34 cellular contexts compared by ENCODE assay signal in the genomic region with DNA sequence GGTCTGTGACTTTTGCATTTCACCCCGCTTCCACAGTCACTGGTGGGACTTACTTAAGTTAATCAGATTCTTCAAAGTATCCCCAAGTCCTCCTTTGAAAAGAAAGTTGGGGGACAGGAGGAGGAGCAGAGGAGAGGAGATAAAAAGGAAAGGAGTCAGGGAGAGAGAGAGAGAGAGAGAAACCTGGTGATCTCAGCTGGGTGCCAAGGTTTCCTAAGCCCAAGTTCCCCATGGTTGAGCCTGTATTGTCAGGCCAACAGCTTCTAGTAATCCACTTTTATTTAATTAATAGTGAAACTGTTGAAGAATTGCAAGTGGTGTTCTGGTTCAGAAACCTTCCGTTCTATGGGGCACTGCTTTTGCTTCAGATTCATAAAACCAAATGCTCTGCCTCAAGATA.
"Had no signal": no experiment of that assay in that cellular context is flagged by ENCODE, and none has a peak within 500 bp of the region (broad histone marks: within the 10 kb centered on the region; RNA-seq: fewer than 3 reads in every experiment).

No MANE protein-coding gene starts in this region.

- H3K4me1 ChIP-seq: ascending aorta, breast epithelium, colonic mucosa, esophagus squamous epithelium, heart left ventricle had no signal

- H3K27me3 Mint-ChIP-seq: activated CD4-positive, alpha-beta memory T cell treated with anti-CD3 and anti-CD28 coated beads, Interleukin-2, amount 10 ng/mL, durations not matched to agents 7 days and 5 days; activated CD4-positive, alpha-beta T cell treated with anti-CD3 and anti-CD28 coated beads, Interleukin-2, amount 10 ng/mL, durations not matched to agents 7 days and 5 days; activated naive CD4-positive, alpha-beta T cell treated with anti-CD3 and anti-CD28 coated beads, Interleukin-2, amount 10 ng/mL, durations not matched to agents 7 days and 5 days; activated naive CD8-positive, alpha-beta T cell treated with anti-CD3 and anti-CD28 coated beads, Interleukin-2, amount 10 ng/mL, durations not matched to agents 7 days and 5 days; brain; T-helper 17 cell had no signal

- H3K4me1 Mint-ChIP-seq: activated CD4-positive, alpha-beta memory T cell treated with anti-CD3 and anti-CD28 coated beads, Interleukin-2, amount 10 ng/mL, durations not matched to agents 7 days and 5 days; activated CD4-positive, alpha-beta T cell treated with anti-CD3 and anti-CD28 coated beads, Interleukin-2, amount 10 ng/mL, durations not matched to agents 7 days and 5 days; activated naive CD4-positive, alpha-beta T cell treated with anti-CD3 and anti-CD28 coated beads, Interleukin-2, amount 10 ng/mL, durations not matched to agents 7 days and 5 days; activated naive CD8-positive, alpha-beta T cell treated with anti-CD3 and anti-CD28 coated beads, Interleukin-2, amount 10 ng/mL, durations not matched to agents 7 days and 5 days; brain; T-helper 17 cell had no signal

- H3K9me3 Mint-ChIP-seq: activated CD4-positive, alpha-beta memory T cell treated with anti-CD3 and anti-CD28 coated beads, Interleukin-2, amount 10 ng/mL, durations not matched to agents 7 days and 5 days; activated CD4-positive, alpha-beta T cell treated with anti-CD3 and anti-CD28 coated beads, Interleukin-2, amount 10 ng/mL, durations not matched to agents 7 days and 5 days; activated naive CD8-positive, alpha-beta T cell treated with anti-CD3 and anti-CD28 coated beads, Interleukin-2, amount 10 ng/mL, durations not matched to agents 7 days and 5 days; T-helper 2 cell treated with Interferon-gamma antibody and Interleukin-4, amounts not matched to agents 5 μg/mL and 100 μg/mL, for 36 hours had no signal

- FAIRE-seq: endometrium, endothelial cell of umbilical vein had no signal

- H3K36me3 Mint-ChIP-seq: activated naive CD4-positive, alpha-beta T cell treated with anti-CD3 and anti-CD28 coated beads, Interleukin-2, amount 10 ng/mL, durations not matched to agents 7 days and 5 days; activated naive CD4-positive, alpha-beta T cell treated with anti-CD3 and anti-CD28 coated beads, Interleukin-2, amount 50 U/mL, for 72 hours; activated naive CD8-positive, alpha-beta T cell treated with anti-CD3 and anti-CD28 coated beads, Interleukin-2, amount 10 ng/mL, durations not matched to agents 7 days and 5 days; brain had no signal

- H3K36me3 ChIP-seq: ascending aorta, breast epithelium, cardiac muscle cell, colonic mucosa, esophagus squamous epithelium, heart left ventricle had no signal

- DNase-seq: activated CD4-positive, alpha-beta memory T cell treated with anti-CD3 and anti-CD28 coated beads, Interleukin-2, amount 10 ng/mL, durations not matched to agents 7 days and 5 days; activated CD4-positive, alpha-beta T cell treated with anti-CD3 and anti-CD28 coated beads for 1 hour; activated CD4-positive, alpha-beta T cell treated with anti-CD3 and anti-CD28 coated beads for 4 hours; activated CD4-positive, alpha-beta T cell treated with anti-CD3 and anti-CD28 coated beads, Interleukin-2, amount 10 ng/mL, durations not matched to agents 7 days and 5 days; activated CD4-positive, alpha-beta T cell treated with anti-CD3 and anti-CD28 coated beads, Interleukin-2, amount 50 U/mL, for 4 hours; activated CD8-positive, alpha-beta memory T cell treated with anti-CD3 and anti-CD28 coated beads, Interleukin-2, amount 50 U/mL, for 48 hours; activated gamma-delta T cell; activated naive CD4-positive, alpha-beta T cell; activated naive CD4-positive, alpha-beta T cell treated with anti-CD3 and anti-CD28 coated beads, Interleukin-2, amount 10 ng/mL, durations not matched to agents 7 days and 5 days; activated naive CD8-positive, alpha-beta T cell treated with anti-CD3 and anti-CD28 coated beads, Interleukin-2, amount 10 ng/mL, durations not matched to agents 7 days and 5 days; activated T-cell treated with anti-CD3 and anti-CD28 coated beads for 4 hours; activated T-cell treated with anti-CD3 and anti-CD28 coated beads, Interleukin-2, amount 50 U/mL, for 24 hours; activated T-cell treated with anti-CD3 and anti-CD28 coated beads, Interleukin-2, amount 50 U/mL, for 72 hours; central memory CD4-positive, alpha-beta T cell; cerebellar nuclear complex; colonic mucosa; effector CD8-positive, alpha-beta T cell; esophagus squamous epithelium; foreskin melanocyte; heart left ventricle; T-helper 1 cell; T-helper 17 cell; T1000 had no signal

- H3K27ac ChIP-seq: ascending aorta, breast epithelium, cardiac muscle cell, colonic mucosa, epithelial cell of prostate, esophagus squamous epithelium, heart left ventricle, VCaP had no signal

- H3K27ac Mint-ChIP-seq: activated CD4-positive, alpha-beta memory T cell treated with anti-CD3 and anti-CD28 coated beads, Interleukin-2, amount 10 ng/mL, durations not matched to agents 7 days and 5 days; activated CD4-positive, alpha-beta T cell treated with anti-CD3 and anti-CD28 coated beads, Interleukin-2, amount 10 ng/mL, durations not matched to agents 7 days and 5 days; activated naive CD4-positive, alpha-beta T cell treated with anti-CD3 and anti-CD28 coated beads, Interleukin-2, amount 10 ng/mL, durations not matched to agents 7 days and 5 days; activated naive CD4-positive, alpha-beta T cell treated with anti-CD3 and anti-CD28 coated beads, Interleukin-2, amount 50 U/mL, for 72 hours; activated naive CD8-positive, alpha-beta T cell treated with anti-CD3 and anti-CD28 coated beads, Interleukin-2, amount 10 ng/mL, durations not matched to agents 7 days and 5 days; activated T-cell treated with anti-CD3 and anti-CD28 coated beads, Interleukin-2, amount 50 U/mL, for 24 hours; activated T-cell treated with anti-CD3 and anti-CD28 coated beads, Interleukin-2, amount 50 U/mL, for 72 hours; brain; T-helper 17 cell; T-helper 2 cell treated with Interferon-gamma antibody and Interleukin-4, amounts not matched to agents 5 μg/mL and 100 μg/mL, for 36 hours; WTC11 had no signal

- H3K9me3 ChIP-seq: ascending aorta, breast epithelium, colonic mucosa, esophagus squamous epithelium, heart left ventricle had no signal

- H3K4me3 Mint-ChIP-seq: activated CD4-positive, alpha-beta memory T cell treated with anti-CD3 and anti-CD28 coated beads, Interleukin-2, amount 10 ng/mL, durations not matched to agents 7 days and 5 days; activated CD4-positive, alpha-beta T cell treated with anti-CD3 and anti-CD28 coated beads, Interleukin-2, amount 10 ng/mL, durations not matched to agents 7 days and 5 days; activated naive CD4-positive, alpha-beta T cell treated with anti-CD3 and anti-CD28 coated beads, Interleukin-2, amount 10 ng/mL, durations not matched to agents 7 days and 5 days; activated naive CD8-positive, alpha-beta T cell treated with anti-CD3 and anti-CD28 coated beads, Interleukin-2, amount 10 ng/mL, durations not matched to agents 7 days and 5 days; activated T-cell treated with anti-CD3 and anti-CD28 coated beads, Interleukin-2, amount 50 U/mL, for 24 hours; activated T-cell treated with anti-CD3 and anti-CD28 coated beads, Interleukin-2, amount 50 U/mL, for 72 hours; brain; T-helper 17 cell; T-helper 2 cell treated with Interferon-gamma antibody and Interleukin-4, amounts not matched to agents 5 μg/mL and 100 μg/mL, for 36 hours; WTC11 had no signal

- ATAC-seq: activated naive CD4-positive, alpha-beta T cell treated with anti-CD3 and anti-CD28 coated beads, Interleukin-2, amount 50 U/mL, for 72 hours; activated T-cell treated with anti-CD3 and anti-CD28 coated beads, Interleukin-2, amount 50 U/mL, for 72 hours; heart left ventricle; T-helper 17 cell; WTC11 had no signal

- H3K4me3 ChIP-seq: ascending aorta, breast epithelium, cardiac muscle cell, colonic mucosa, esophagus squamous epithelium, heart left ventricle had no signal

- H3K27me3 ChIP-seq: ascending aorta, breast epithelium, cardiac muscle cell, colonic mucosa, esophagus squamous epithelium, heart left ventricle had no signal
